Comparison of ENCODE assay signal across 14 cellular contexts in the genomic region with DNA sequence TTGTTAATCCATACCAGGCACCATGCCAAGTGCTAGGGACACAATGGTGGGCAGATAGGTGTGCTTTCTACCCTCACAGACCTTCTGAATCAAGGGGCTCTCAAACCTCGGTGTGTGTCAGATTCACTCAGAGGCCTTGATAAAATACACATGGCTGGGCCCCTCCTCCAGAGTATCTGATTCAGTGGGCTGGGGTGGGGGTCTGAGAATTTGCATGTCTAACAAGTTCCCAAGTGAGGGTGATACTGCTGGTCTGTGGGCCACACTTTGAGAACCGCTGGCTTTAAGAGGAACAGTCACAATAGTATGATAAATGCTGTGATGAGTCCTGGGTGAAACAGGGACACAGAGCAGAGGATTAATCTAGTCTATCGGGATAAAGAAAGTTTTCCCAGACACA. TPM values are rescaled to one million over a fixed set of nuclear protein-coding genes. Genes with fewer than 3 reads are reported as not detected.
A peak's percentile ranks its signal among the peaks of the same experiment; 100 is the strongest.
DNase-seq lines count a peak whose midpoint lies in the region; ATAC-seq, FAIRE-seq and TF ChIP-seq lines count a peak whose summit lies in the region.
"Had no signal": no experiment of that assay in that cellular context is flagged by ENCODE, and none has a peak within 500 bp of the region (broad histone marks: within the 10 kb centered on the region; RNA-seq: fewer than 3 reads in every experiment).

No MANE protein-coding gene starts in this region.

- H3K36me3 Mint-ChIP-seq in GM23338 (ENCODE audit: low read depth) = no peaks in the 10 kb centered on the region
- H3K36me3 Mint-ChIP-seq: CD4-positive, CD25-positive, alpha-beta regulatory T cell; CD8-positive, alpha-beta T cell had no signal

- POLR2A ChIA-PET in OCI-LY7 (lab: Charles Lee) (interaction anchor here (0.6 to 1.3 kb wide), 10 partner anchors 10 to 1682 kb away, joined by 3 to 6 read pairs (median 3); partner anchors contain the start of gene SIRT5), H1 (lab: Charles Lee; ENCODE audit: partially characterized antibody) (no interaction called here)

- peaks cover 23% of the 10 kb centered on the region for H3K4me1 Mint-ChIP-seq in GM23338
- H3K4me1 Mint-ChIP-seq: CD4-positive, CD25-positive, alpha-beta regulatory T cell had no signal

- no peaks in the 10 kb centered on the region for H3K23me2 ChIP-seq in H1 (ENCODE audit: low read depth, low read length)

- FAIRE-seq in H1 (lab: Jason Lieb, UNC) = no peak

- H3K27ac ChIP-seq in heart right ventricle = peak overlapping the region in 7 of 10 donors; percentile 24 to 71 (median 34)
- no peak overlapping the region for H3K27ac ChIP-seq in GM23338 (ENCODE audit: low read depth)
- H3K27ac ChIP-seq in OCI-LY7 (ENCODE audit: low read depth, low read length, poor library complexity, severe bottlenecking) = no peak overlapping the region
- H3K27ac ChIP-seq in H1 (ENCODE audit: low read depth, low read length) = no peak overlapping the region
- H3K27ac ChIP-seq: C4-2B had no signal

- no peak for TF ChIP-seq EP300 in H1 (IDR thresholded peaks at IDR 0.05; ENCODE audit: borderline replicate concordance in 1 of 2, low read depth in 2 of 2, low read length in 2 of 2)

- H2BK5ac ChIP-seq in H1 (ENCODE audit: low read depth, low read length) = no peak overlapping the region

- DNase-seq in heart right ventricle = no peak
- no peak for DNase-seq in Right ventricle myocardium superior
- no peak for DNase-seq in GM23338 (ENCODE audit: low spot score)
- DNase-seq in OCI-LY7 (ENCODE audit: low spot score) = no peak
- DNase-seq in H1 (ENCODE audit: low read depth in 1 of 2, low spot score in 2 of 2) = no peak
- DNase-seq in C1 segment of cervical spinal cord (lab: John Stamatoyannopoulos, UW) = no peak
- no peak for DNase-seq in activated CD4-positive, CD25-positive, alpha-beta regulatory T cell (lab: John Stamatoyannopoulos, UW)
- DNase-seq: CD8-positive, alpha-beta T cell; DMS79 treated with DMSO at 0.1 percent for 48 hours; GF-D8; H9 had no signal

- H3K4me2 ChIP-seq in GM23338 = no peak overlapping the region
- no peak overlapping the region for H3K4me2 ChIP-seq in OCI-LY7 (ENCODE audit: low read length)
- H3K4me2 ChIP-seq in H1 (ENCODE audit: insufficient read depth in 1 of 2, low read depth in 2 of 2, low read length in 2 of 2) = no peak overlapping the region

- H3K4me3 Mint-ChIP-seq in GM23338 = no peak overlapping the region
- H3K4me3 Mint-ChIP-seq: CD4-positive, CD25-positive, alpha-beta regulatory T cell; CD8-positive, alpha-beta T cell; H9 had no signal

- no peaks in the 10 kb centered on the region for H3K9me3 Mint-ChIP-seq in GM23338
- H3K9me3 Mint-ChIP-seq: CD8-positive, alpha-beta T cell; H9 had no signal

- no peak for TF ChIP-seq POLR2A in H1 (IDR thresholded peaks at IDR 0.05; ENCODE audit: control extremely low read depth in 1 of 2, low read depth in 2 of 2, low read length in 2 of 2)

- no peaks in the 10 kb centered on the region for H3K79me2 ChIP-seq in GM23338 (replicated peaks; ENCODE audit: insufficient read depth)
- no peaks in the 10 kb centered on the region for H3K79me2 ChIP-seq in OCI-LY7 (ENCODE audit: insufficient read depth, low read depth, low read length)
- H3K79me2 ChIP-seq in H1 (ENCODE audit: control insufficient read depth in 1 of 2, insufficient read depth in 2 of 2, low read length in 2 of 2) = no peaks in the 10 kb centered on the region

- H3K27me3 ChIP-seq in heart right ventricle (no peaks in the 10 kb centered on the region), GM23338 (ENCODE audit: insufficient read depth) (no peaks in the 10 kb centered on the region), H1 (replicated peaks in 1 of 4; ENCODE audit: control insufficient read depth in 3 of 4, extremely low read depth in 1 of 4, insufficient read depth in 3 of 4, low read length in 3 of 4) (no peaks in the 10 kb centered on the region)

- no peak overlapping the region for H2BK15ac ChIP-seq in H1 (ENCODE audit: low read length)

- peak overlapping the region; percentile 28; the same call in 1 of the 2 replicates for H2AFZ ChIP-seq in GM23338
- peak overlapping the region; percentile 5; the same call in 1 of the 2 replicates for H2AFZ ChIP-seq in OCI-LY7 (ENCODE audit: low read length)
- H2AFZ ChIP-seq in H1 (ENCODE audit: low read length) = no peak overlapping the region

- no peaks in the 10 kb centered on the region for H3K36me3 ChIP-seq in heart right ventricle
- H3K36me3 ChIP-seq in GM23338 (ENCODE audit: insufficient read depth) = no peaks in the 10 kb centered on the region
- H3K36me3 ChIP-seq in OCI-LY7 (ENCODE audit: insufficient read depth, low read length) = no peaks in the 10 kb centered on the region
- H3K36me3 ChIP-seq in H1 (ENCODE audit: control insufficient read depth in 2 of 4, insufficient read depth in 4 of 4, low read length in 3 of 4) = no peaks in the 10 kb centered on the region

- no peak overlapping the region for H4K8ac ChIP-seq in H1 (ENCODE audit: extremely low read depth, insufficient read depth, low read length)

- intact Hi-C loops in heart right ventricle (cut with DNase I) (loop anchor here (1.0 to 10.0 kb wide), 11 partner anchors 51 to 204 kb away; partner anchors contain the start of gene GFOD1 (in 1 of the 10)), Right ventricle myocardium superior (cut with DNase I) (loop anchor here (5.0 to 10.0 kb wide), 3 partner anchors 51 to 201 kb away; partner anchors contain the start of gene GFOD1), OCI-LY7 (cut with micrococcal nuclease; ENCODE audit: unreplicated experiment) (loop anchor here (1.0 kb wide), 2 partner anchors 84 to 202 kb away; no protein-coding TSS in a partner anchor)

- 0 out of 2 replicates have a peak overlapping the region, but pooled peaks have one; percentile 27 for H2BK20ac ChIP-seq in H1 (ENCODE audit: low read length)

- no peak overlapping the region for H2AK5ac ChIP-seq in H1 (ENCODE audit: low read depth, low read length)

- H3K79me1 ChIP-seq in H1 (ENCODE audit: low read depth, low read length) = no peaks in the 10 kb centered on the region

- peak overlapping the region; percentile 13; the same call in 1 of the 2 replicates for H2BK12ac ChIP-seq in H1 (ENCODE audit: low read depth, low read length)

- H4K20me1 ChIP-seq in GM23338 (replicated peaks; ENCODE audit: insufficient read depth) = no peaks in the 10 kb centered on the region; the same call in 1 of the 2 replicates
- no peaks in the 10 kb centered on the region for H4K20me1 ChIP-seq in OCI-LY7 (ENCODE audit: insufficient read depth, low read length)
- H4K20me1 ChIP-seq in H1 (replicated peaks in 1 of 2; ENCODE audit: control insufficient read depth in 1 of 2, insufficient read depth in 2 of 2, low read length in 2 of 2) = no peaks in the 10 kb centered on the region

- WGBS in heart right ventricle, 2 donors = 79 to 81% methylated on average over 3 of the region's 3 CpGs
- WGBS in H1 (ENCODE audit: extremely low coverage in 1 of 2, insufficient coverage in 1 of 2, insufficient read length in 1 of 2, insufficient replicate concordance in 2 of 2, low coverage in 1 of 2, low lambda C conversion rate in 2 of 2, missing lambda C conversion rate in 1 of 2), 2 experiments = 84% methylated on average over 3 of the region's 3 CpGs; no CpG with 5 or more reads in 1 of the 2 experiments

- no peak for TF ChIP-seq CTCF in heart right ventricle (IDR thresholded peaks at IDR 0.05)
- TF ChIP-seq CTCF in GM23338 (conservative IDR thresholded peaks at IDR 0.05; ENCODE audit: low read depth in 2 of 2) = no peak
- TF ChIP-seq CTCF in OCI-LY7 (conservative IDR thresholded peaks at IDR 0.05; ENCODE audit: low read length) = no peak
- no peak for TF ChIP-seq CTCF in H1 (IDR thresholded peaks at IDR 0.05; ENCODE audit: control extremely low read depth in 1 of 3, insufficient read depth in 1 of 3, low read depth in 1 of 3, low read length in 3 of 3)

- CTCF ChIA-PET in OCI-LY7 (lab: Charles Lee; ENCODE audit: unreplicated experiment) (interaction anchor here (1.6 kb wide), 1 partner anchor 201 kb away, joined by 5 read pairs; no protein-coding TSS in a partner anchor), H1 (lab: Charles Lee; ENCODE audit: partially characterized antibody) (interaction anchor here (0.9 to 1.9 kb wide), 7 partner anchors 10 to 208 kb away, joined by 3 to 8 read pairs (median 4); partner anchors contain the start of gene GFOD1)

- no peaks in the 10 kb centered on the region for H3F3A ChIP-seq in GM23338 (replicated peaks; ENCODE audit: low read depth)

- H3K9ac ChIP-seq in H1 (replicated peaks in 1 of 4; ENCODE audit: extremely low read depth in 1 of 4, low read depth in 3 of 4, low read length in 3 of 4) = no peak overlapping the region

- TF ChIP-seq RAD21 in H1 (IDR thresholded peaks at IDR 0.05 in 1 of 2, conservative IDR thresholded peaks at IDR 0.05 in 1 of 2; ENCODE audit: low read depth in 2 of 2, low read length in 2 of 2) = no peak

- H3K4me3 ChIP-seq in heart right ventricle (no peak overlapping the region), GM23338 (no peak overlapping the region), OCI-LY7 (ENCODE audit: low read depth, low read length, poor library complexity, severe bottlenecking) (no peak overlapping the region), H1 (ENCODE audit: extremely low read depth in 1 of 4, insufficient read depth in 2 of 4, low read depth in 3 of 4, low read length in 4 of 4) (no peak overlapping the region)

- H3K27me3 Mint-ChIP-seq in GM23338 (ENCODE audit: insufficient read depth, low read depth, poor library complexity) = peaks cover 1% of the 10 kb centered on the region
- H3K27me3 Mint-ChIP-seq: CD4-positive, CD25-positive, alpha-beta regulatory T cell had no signal

- no peak overlapping the region for H3K23ac ChIP-seq in H1 (ENCODE audit: insufficient read length)

- H3K4me1 ChIP-seq in heart right ventricle (peaks cover 0 to 33% (median 12%) of the 10 kb centered on the region in 9 donors), GM23338 (ENCODE audit: insufficient read depth) (peaks cover 23% of the 10 kb centered on the region), OCI-LY7 (ENCODE audit: insufficient read depth, low read length, poor library complexity, severe bottlenecking) (peaks cover 60% of the 10 kb centered on the region), H1 (replicated peaks in 1 of 4; ENCODE audit: control insufficient read depth in 3 of 4, insufficient read depth in 4 of 4, low read length in 3 of 4) (peaks cover 5 to 12% (median 9%) of the 10 kb centered on the region in 4 experiments; a peak in 5 of 7 replicates)

- H3K18ac ChIP-seq in H1 (ENCODE audit: extremely low read depth, low read length) = no peak overlapping the region

- no peak overlapping the region for H2BK120ac ChIP-seq in H1 (replicated peaks; ENCODE audit: low read depth, low read length)

- H3K14ac ChIP-seq in H1 (ENCODE audit: insufficient read length) = no peak overlapping the region

- no peak overlapping the region for H3K4ac ChIP-seq in H1 (replicated peaks; ENCODE audit: insufficient read length, low read depth, low read length)

- H3K9me2 ChIP-seq in GM23338 (ENCODE audit: insufficient read depth) = no peaks in the 10 kb centered on the region
- no peaks in the 10 kb centered on the region for H3K9me2 ChIP-seq in OCI-LY7 (ENCODE audit: insufficient read depth, low read length)

- H3K27ac Mint-ChIP-seq in GM23338 = no peak overlapping the region
- H3K27ac Mint-ChIP-seq: CD8-positive, alpha-beta T cell; H9 had no signal

- H3K9me3 ChIP-seq in heart right ventricle = no peaks in the 10 kb centered on the region
- H3K9me3 ChIP-seq in OCI-LY7 (ENCODE audit: low read length) = no peaks in the 10 kb centered on the region
- H3K9me3 ChIP-seq in H1 (ENCODE audit: insufficient read depth in 2 of 2, low read depth in 1 of 2, low read length in 1 of 2) = 0 out of 4 replicates have a peak, but pooled peaks cover 0 to 3% of the 10 kb centered on the region in 2 experiments

- no peak overlapping the region for H4K91ac ChIP-seq in H1 (replicated peaks; ENCODE audit: insufficient read length, low read length)

- no peak for ATAC-seq in heart right ventricle
- no peak for ATAC-seq in Right ventricle myocardium superior (ENCODE audit: poor library complexity)
- no peak for ATAC-seq in GM23338

- H3K56ac ChIP-seq in H1 (replicated peaks; ENCODE audit: insufficient read length, low read depth, low read length) = no peak overlapping the region

- H4K5ac ChIP-seq in H1 (ENCODE audit: insufficient read length, low read depth, low read length) = no peak overlapping the region

- BruUV-seq in OCI-LY7 (replicated peaks; lab: Mats Ljungman, UMichigan) = no TSS peak

RNA-seq across cellular contexts. Expression of gene SIRT5, which starts 35.8 kb away (rescaled TPM):
- total RNA-seq in heart right ventricle (10 to 100 TPM; 32.9 to 60.1 (median 47.2) TPM), Right ventricle myocardium superior (53.3 TPM), OCI-LY7 (2022) (23.6 and 30.5 TPM in 2 replicates)
- polyA plus RNA-seq in heart right ventricle (10 to 100 TPM; 10.8 to 23.4 TPM), GM23338 (2016; fragmentation: Nextera tagmentation; extraction: Ambion mirVana) (7.4 and 9.8 TPM in 2 replicates), H1 (2011; rRNA removed) (7.4 and 8.0 TPM in 2 replicates)
- 11.8 and 13.1 TPM in 2 replicates for total RNA-seq in GM23338 (2014; rRNA removed; shearing (Covaris generic))
- total RNA-seq in OCI-LY7 (2014; rRNA removed; shearing (Covaris generic)) = 13.5 and 17.6 TPM in 2 replicates
- total RNA-seq in H1 (2021; fragmentation: NEBNext Ultra II Directional; extraction: Animal tissue kit (Norgen Biotek cat#: 25700)) = 13.0 and 14.7 TPM in 2 replicates
- polyA plus RNA-seq in H1 (2011; cell fraction: cytosol; rRNA removed) = 11.8 TPM
- polyA plus RNA-seq in H1 (2011; cell fraction: nucleus; rRNA removed) = 13.3 TPM
- polyA plus RNA-seq in H1 (2012, experiment 1 of 2) = 8.4 to 11.7 TPM (median 9.4 TPM) in 4 replicates
- 3.6 TPM for polyA plus RNA-seq in H1 (2012, experiment 2 of 2)
- polyA plus RNA-seq in H1 (2013, experiment 1 of 2) = 11.2 TPM
- polyA plus RNA-seq in H1 (2013, experiment 2 of 2) = 10.3 TPM
- polyA minus RNA-seq in H1 (2011; rRNA and poly(A)+ RNA removed) = 6.7 and 8.9 TPM in 2 replicates
- polyA minus RNA-seq in H1 (2011; cell fraction: cytosol; rRNA and poly(A)+ RNA removed) = 7.4 TPM
- polyA minus RNA-seq in H1 (2011; cell fraction: nucleus; rRNA and poly(A)+ RNA removed) = 9.8 TPM

RNA-seq across cellular contexts. Expression of gene GFOD1, which starts 51.2 kb away (rescaled TPM):
- total RNA-seq in heart right ventricle (10 to 100 TPM; 26.5 to 96.5 (median 41.0) TPM), Right ventricle myocardium superior (46.2 TPM), OCI-LY7 (2022) (34.4 and 35.0 TPM in 2 replicates)
- polyA plus RNA-seq in heart right ventricle (10 to 100 TPM; 13.8 to 18.2 TPM), GM23338 (2016; fragmentation: Nextera tagmentation; extraction: Ambion mirVana) (4.1 and 4.9 TPM in 2 replicates), H1 (2011; rRNA removed) (2.5 and 3.4 TPM in 2 replicates)
- 12.8 and 13.1 TPM in 2 replicates for total RNA-seq in GM23338 (2014; rRNA removed; shearing (Covaris generic))
- 19.7 and 22.6 TPM in 2 replicates for total RNA-seq in OCI-LY7 (2014; rRNA removed; shearing (Covaris generic))
- total RNA-seq in H1 (2021; fragmentation: NEBNext Ultra II Directional; extraction: Animal tissue kit (Norgen Biotek cat#: 25700)) = 8.5 and 8.8 TPM in 2 replicates
- 2.8 TPM for polyA plus RNA-seq in H1 (2011; cell fraction: cytosol; rRNA removed)
- 4.1 TPM for polyA plus RNA-seq in H1 (2011; cell fraction: nucleus; rRNA removed)
- polyA plus RNA-seq in H1 (2012, experiment 1 of 2) = 2.5 to 3.4 TPM (median 3.1 TPM) in 4 replicates
- polyA plus RNA-seq in H1 (2012, experiment 2 of 2) = 0.63 TPM
- 3.5 TPM for polyA plus RNA-seq in H1 (2013, experiment 1 of 2)
- 3.6 TPM for polyA plus RNA-seq in H1 (2013, experiment 2 of 2)
- 8.5 and 10.8 TPM in 2 replicates for polyA minus RNA-seq in H1 (2011; rRNA and poly(A)+ RNA removed)
- polyA minus RNA-seq in H1 (2011; cell fraction: cytosol; rRNA and poly(A)+ RNA removed) = 7.9 TPM
- 14.4 TPM for polyA minus RNA-seq in H1 (2011; cell fraction: nucleus; rRNA and poly(A)+ RNA removed)
- total RNA-seq: G401 had no signal

Comparison
In these comparisons a context has a peak if more than half of its experiments do, and no peak if none do; other contexts are left out.
1. H3K27ac ChIP-seq: peak in heart right ventricle (7 of 10); none in GM23338 (single experiment), OCI-LY7 (single experiment) and H1 (single experiment).